19 cellular contexts compared by ENCODE assay signal in the genomic region with DNA sequence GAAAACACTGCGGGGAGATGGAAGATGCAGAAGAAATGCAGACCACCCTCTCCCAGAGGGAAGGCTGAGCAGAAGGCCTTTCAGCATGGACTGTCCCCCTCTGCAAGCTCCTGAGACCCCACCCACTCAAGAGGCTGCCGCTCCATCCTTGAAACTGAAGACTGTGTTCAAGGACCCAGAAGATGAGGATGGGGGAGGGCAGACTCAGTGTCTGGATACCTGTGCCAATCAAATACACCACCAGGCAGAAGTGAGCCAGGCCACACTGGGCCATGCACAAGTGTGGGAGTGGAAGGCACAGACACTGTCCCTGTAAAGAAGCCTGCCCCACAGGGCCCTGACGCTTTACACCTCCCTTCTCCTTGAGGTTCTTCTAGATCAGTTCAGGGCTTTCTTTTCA. TPM values are rescaled to one million over a fixed set of nuclear protein-coding genes. Genes with fewer than 3 reads are reported as not detected.
A peak's percentile ranks its signal among the peaks of the same experiment; 100 is the strongest.
DNase-seq lines count a peak whose midpoint lies in the region; ATAC-seq and TF ChIP-seq lines count a peak whose summit lies in the region.
"Had no signal": no experiment of that assay in that cellular context is flagged by ENCODE, and none has a peak within 500 bp of the region (broad histone marks: within the 10 kb centered on the region; RNA-seq: fewer than 3 reads in every experiment).

No MANE protein-coding gene starts in this region.

- no peak overlapping the region for H3K27ac ChIP-seq in esophagus muscularis mucosa (replicated peaks in 1 of 4)
- H3K27ac ChIP-seq: A549; BLaER1 treated with 17β-estradiol and CSF1 and Interleukin-3, amounts not matched to agents 10 nM and 100 nM had no signal

- H3K36me3 Mint-ChIP-seq in activated naive CD4-positive, alpha-beta T cell treated with anti-CD3 and anti-CD28 coated beads, Interleukin-2, amount 10 ng/mL, durations not matched to agents 7 days and 5 days, result peaks cover 42% of the 10 kb centered on the region
- H3K36me3 Mint-ChIP-seq in activated T-helper 17 cell treated with anti-CD3 and anti-CD28 coated beads, Interleukin-2, amount 50 U/mL, for 72 hours (ENCODE audit: low read depth), result peaks cover 57% of the 10 kb centered on the region
- peaks cover 42% of the 10 kb centered on the region for H3K36me3 Mint-ChIP-seq in stimulated activated effector memory CD8-positive, alpha-beta T cell treated with anti-CD3 and anti-CD28 coated beads, Interleukin-12 subunit alpha, Interleukin-12 subunit beta, amount 100 ng/mL, for 72 hours

- TF ChIP-seq POLR2A in esophagus muscularis mucosa (IDR thresholded peaks at IDR 0.05; ENCODE audit: low read depth), result no peak

- no peak for ATAC-seq in activated T-helper 17 cell treated with anti-CD3 and anti-CD28 coated beads, Interleukin-2, amount 50 U/mL, for 72 hours (replicated peaks)
- ATAC-seq in stimulated activated effector memory CD8-positive, alpha-beta T cell treated with anti-CD3 and anti-CD28 coated beads, Interleukin-12 subunit alpha, Interleukin-12 subunit beta, amount 100 ng/mL, for 72 hours, result no peak
- no peak for ATAC-seq in HG03196 (IDR thresholded peaks at IDR 0.05; ENCODE audit: unreplicated experiment)
- no peak for ATAC-seq in GM18511 (IDR thresholded peaks at IDR 0.05; ENCODE audit: unreplicated experiment)
- ATAC-seq: A549, GM12878, Panc1, Right ventricle myocardium inferior had no signal

- H3K9me3 Mint-ChIP-seq in activated naive CD4-positive, alpha-beta T cell treated with anti-CD3 and anti-CD28 coated beads, Interleukin-2, amount 10 ng/mL, durations not matched to agents 7 days and 5 days, result no peaks in the 10 kb centered on the region
- H3K9me3 Mint-ChIP-seq in activated T-helper 17 cell treated with anti-CD3 and anti-CD28 coated beads, Interleukin-2, amount 50 U/mL, for 72 hours, result no peaks in the 10 kb centered on the region
- no peaks in the 10 kb centered on the region for H3K9me3 Mint-ChIP-seq in stimulated activated effector memory CD8-positive, alpha-beta T cell treated with anti-CD3 and anti-CD28 coated beads, Interleukin-12 subunit alpha, Interleukin-12 subunit beta, amount 100 ng/mL, for 72 hours

- peaks cover 47 to 58% (median 52%) of the 10 kb centered on the region in 4 donors for H3K36me3 ChIP-seq in esophagus muscularis mucosa

- TF ChIP-seq CTCF in esophagus muscularis mucosa (IDR thresholded peaks at IDR 0.05), result no peak

- peak overlapping the region; percentile 26 for H3K27ac Mint-ChIP-seq in activated naive CD4-positive, alpha-beta T cell treated with anti-CD3 and anti-CD28 coated beads, Interleukin-2, amount 10 ng/mL, durations not matched to agents 7 days and 5 days
- H3K27ac Mint-ChIP-seq in activated T-helper 17 cell treated with anti-CD3 and anti-CD28 coated beads, Interleukin-2, amount 50 U/mL, for 72 hours, result peak overlapping the region; percentile 91
- peak overlapping the region; percentile 89 for H3K27ac Mint-ChIP-seq in stimulated activated effector memory CD8-positive, alpha-beta T cell treated with anti-CD3 and anti-CD28 coated beads, Interleukin-12 subunit alpha, Interleukin-12 subunit beta, amount 100 ng/mL, for 72 hours

- H3K27me3 ChIP-seq in esophagus muscularis mucosa, result no peaks in the 10 kb centered on the region
- H3K27me3 ChIP-seq: BLaER1 treated with 17β-estradiol and CSF1 and Interleukin-3, amounts not matched to agents 10 nM and 100 nM had no signal

- no peaks in the 10 kb centered on the region for H3K27me3 Mint-ChIP-seq in activated naive CD4-positive, alpha-beta T cell treated with anti-CD3 and anti-CD28 coated beads, Interleukin-2, amount 10 ng/mL, durations not matched to agents 7 days and 5 days
- H3K27me3 Mint-ChIP-seq in activated T-helper 17 cell treated with anti-CD3 and anti-CD28 coated beads, Interleukin-2, amount 50 U/mL, for 72 hours, result no peaks in the 10 kb centered on the region

- intact Hi-C loops in esophagus muscularis mucosa (cut with DNase I), result no loop called here

- CTCF ChIA-PET in activated naive CD4-positive, alpha-beta T cell treated with anti-CD3 and anti-CD28 coated beads, Interleukin-2, amount 10 ng/mL, durations not matched to agents 7 days and 5 days (lab: Charles Lee), result no interaction called here

- TF ChIP-seq EP300 in esophagus muscularis mucosa (IDR thresholded peaks at IDR 0.05), result no peak

- H3K9me3 ChIP-seq in esophagus muscularis mucosa, result no peaks in the 10 kb centered on the region
- H3K9me3 ChIP-seq: A549 had no signal

- peaks cover 0 to 8% (median 0%) of the 10 kb centered on the region in 4 donors for H3K4me1 ChIP-seq in esophagus muscularis mucosa
- H3K4me1 ChIP-seq: A549 had no signal

- peaks cover 51% of the 10 kb centered on the region for H3K4me1 Mint-ChIP-seq in activated naive CD4-positive, alpha-beta T cell treated with anti-CD3 and anti-CD28 coated beads, Interleukin-2, amount 10 ng/mL, durations not matched to agents 7 days and 5 days
- H3K4me1 Mint-ChIP-seq in activated T-helper 17 cell treated with anti-CD3 and anti-CD28 coated beads, Interleukin-2, amount 50 U/mL, for 72 hours, result peaks cover 28% of the 10 kb centered on the region
- H3K4me1 Mint-ChIP-seq in stimulated activated effector memory CD8-positive, alpha-beta T cell treated with anti-CD3 and anti-CD28 coated beads, Interleukin-12 subunit alpha, Interleukin-12 subunit beta, amount 100 ng/mL, for 72 hours, result peaks cover 45% of the 10 kb centered on the region

- no peak overlapping the region for H3K4me3 Mint-ChIP-seq in activated naive CD4-positive, alpha-beta T cell treated with anti-CD3 and anti-CD28 coated beads, Interleukin-2, amount 10 ng/mL, durations not matched to agents 7 days and 5 days
- no peak overlapping the region for H3K4me3 Mint-ChIP-seq in activated T-helper 17 cell treated with anti-CD3 and anti-CD28 coated beads, Interleukin-2, amount 50 U/mL, for 72 hours
- H3K4me3 Mint-ChIP-seq in stimulated activated effector memory CD8-positive, alpha-beta T cell treated with anti-CD3 and anti-CD28 coated beads, Interleukin-12 subunit alpha, Interleukin-12 subunit beta, amount 100 ng/mL, for 72 hours, result no peak overlapping the region

- 93% methylated on average over 3 of the region's 3 CpGs for WGBS in esophagus muscularis mucosa

- no peak for DNase-seq in activated naive CD4-positive, alpha-beta T cell treated with anti-CD3 and anti-CD28 coated beads, Interleukin-2, amount 10 ng/mL, durations not matched to agents 7 days and 5 days
- no peak for DNase-seq in activated naive CD4-positive, alpha-beta T cell treated with Interleukin-2 at 50 U/mL for 16 hours
- DNase-seq in esophagus muscularis mucosa (ENCODE audit: extremely low spot score), result peak; percentile 78
- no peak for DNase-seq in stimulated activated effector memory CD8-positive, alpha-beta T cell treated with anti-CD3 and anti-CD28 coated beads, Interleukin-12 subunit alpha, Interleukin-12 subunit beta, amount 100 ng/mL, for 72 hours (ENCODE audit: low spot score in 2 of 2)
- no peak for DNase-seq in stimulated activated CD4-positive, alpha-beta T cell treated with anti-CD3 and anti-CD28 coated beads, Interleukin-4, amount 100 ng/mL, for 1 hour
- DNase-seq: DND-41, GOT3, MM.1S, NCI-H1092 treated with DMSO at 0.1 percent for 48 hours, NCI-H226, NCI-H524 treated with DMSO at 0.1 percent for 48 hours had no signal

- no peak overlapping the region for H3K4me3 ChIP-seq in esophagus muscularis mucosa
- H3K4me3 ChIP-seq: A549; BLaER1 treated with 17β-estradiol and CSF1 and Interleukin-3, amounts not matched to agents 10 nM and 100 nM; GM12878 had no signal

RNA-seq across cellular contexts. Expression of gene IPPK, which starts 40.0 kb away (rescaled TPM):
- total RNA-seq in activated T-helper 17 cell treated with anti-CD3 and anti-CD28 coated beads, Interleukin-2, amount 50 U/mL, for 72 hours, result 10 to 100 TPM; 15.1 to 18.1 TPM
- total RNA-seq in esophagus muscularis mucosa, result 1 to 10 TPM; 5.0 to 8.4 (median 6.1) TPM

RNA-seq across cellular contexts. Expression of gene BICD2, which starts 54.7 kb away (rescaled TPM):
- 10 to 100 TPM; 14.2 to 24.9 TPM for total RNA-seq in activated T-helper 17 cell treated with anti-CD3 and anti-CD28 coated beads, Interleukin-2, amount 50 U/mL, for 72 hours
- 10 to 100 TPM; 44.0 to 72.5 (median 57.3) TPM for total RNA-seq in esophagus muscularis mucosa

Comparison
In these comparisons a context has a peak if more than half of its experiments do, and no peak if none do; other contexts are left out.
1. H3K27ac Mint-ChIP-seq: peak in every context shown above with its lines; median percentile 91 in activated T-helper 17 cell treated with anti-CD3 and anti-CD28 coated beads, Interleukin-2, amount 50 U/mL, for 72 hours; 89 in stimulated activated effector memory CD8-positive, alpha-beta T cell treated with anti-CD3 and anti-CD28 coated beads, Interleukin-12 subunit alpha, Interleukin-12 subunit beta, amount 100 ng/mL, for 72 hours; 26 in activated naive CD4-positive, alpha-beta T cell treated with anti-CD3 and anti-CD28 coated beads, Interleukin-2, amount 10 ng/mL, durations not matched to agents 7 days and 5 days.